ENCODE assay signal across 8 cellular contexts in the genomic region with DNA sequence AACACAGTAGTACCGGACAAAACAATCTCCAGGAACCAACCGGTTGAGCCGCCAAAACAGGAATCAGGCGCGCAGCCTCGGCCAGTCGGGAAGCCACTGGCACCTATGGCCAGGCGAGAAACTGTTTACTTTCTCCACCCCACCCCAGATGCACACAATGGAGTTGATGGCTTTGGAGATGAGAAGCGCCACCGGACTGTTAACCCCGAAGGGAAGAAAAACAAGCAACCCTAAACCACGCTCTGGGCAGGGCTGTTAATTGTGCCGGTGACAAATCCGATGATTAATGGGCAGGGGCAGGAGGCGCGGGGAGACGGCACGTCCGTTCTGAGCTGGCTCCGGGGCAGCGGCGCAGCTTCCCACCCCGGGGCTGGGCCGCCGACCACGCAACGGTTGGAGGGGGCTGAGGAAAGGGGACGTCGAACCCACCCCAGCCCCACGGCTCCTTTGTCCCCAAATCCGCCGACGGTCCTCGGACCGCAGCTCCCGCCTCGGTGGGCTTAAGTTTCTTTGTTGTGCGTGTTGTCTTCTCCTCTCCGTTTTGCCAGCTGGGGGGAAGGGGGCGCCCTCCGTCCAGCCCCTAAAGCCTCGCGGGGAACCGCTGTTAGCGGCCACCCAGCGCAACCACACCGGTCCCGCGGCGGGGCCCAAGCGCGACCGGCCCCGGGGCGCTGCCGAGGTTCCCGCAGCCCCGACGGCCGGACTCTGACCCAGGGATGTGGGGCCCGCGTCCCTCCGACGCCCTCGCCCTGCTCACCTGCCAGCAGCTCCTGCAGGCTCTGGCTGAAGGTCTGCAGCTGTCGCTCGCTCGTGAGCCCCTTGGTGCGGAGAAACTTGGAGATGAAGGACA. TPM values are rescaled to one million over a fixed set of nuclear protein-coding genes. Genes with fewer than 3 reads are reported as not detected.
DNase-seq lines count a peak whose midpoint lies in the region; ATAC-seq, FAIRE-seq and TF ChIP-seq lines count a peak whose summit lies in the region.

No MANE protein-coding gene starts in this region.

- ATAC-seq in activated CD8-positive, alpha-beta T cell treated with anti-CD3 and anti-CD28 coated beads for 36 hours: peak; percentile 0
- ATAC-seq in effector memory CD8-positive, alpha-beta T cell (replicated peaks): peak; percentile 1

- TF ChIP-seq POLR2A in H54 (IDR thresholded peaks at IDR 0.05; ENCODE audit: low read depth, low read length): peak; percentile 32; the same call in 1 of the 2 replicates

- peaks cover 16% of the 10 kb centered on the region for H3K4me1 ChIP-seq in CD8-positive, alpha-beta memory T cell (ENCODE audit: insufficient read depth, low read length)

- H3K27ac ChIP-seq in CD8-positive, alpha-beta memory T cell (ENCODE audit: low read depth, low read length): peak overlapping the region; percentile 98

- intact Hi-C loops in activated CD8-positive, alpha-beta T cell treated with anti-CD3 and anti-CD28 coated beads for 36 hours (cut with micrococcal nuclease): loop anchor here (2.0 to 5.0 kb wide), 5 partner anchors 42 to 763 kb away; no protein-coding TSS in a partner anchor

- peaks cover 0 to 8% (median 2%) of the 10 kb centered on the region in 5 donors for H3K9me3 Mint-ChIP-seq in CD8-positive, alpha-beta memory T cell
- H3K9me3 Mint-ChIP-seq in activated CD8-positive, alpha-beta T cell treated with anti-CD3 and anti-CD28 coated beads for 36 hours: no peaks in the 10 kb centered on the region
- H3K9me3 Mint-ChIP-seq in effector memory CD8-positive, alpha-beta T cell: no peaks in the 10 kb centered on the region
- no peaks in the 10 kb centered on the region for H3K9me3 Mint-ChIP-seq in mesothelial cell of epicardium

- CTCF ChIA-PET in CD8-positive, alpha-beta memory T cell (lab: Charles Lee): interaction anchor here (0.8 to 5.1 kb wide), 32 partner anchors 10 to 763 kb away, joined by 3 to 33 read pairs (median 5); no protein-coding TSS in a partner anchor
- CTCF ChIA-PET in activated CD8-positive, alpha-beta T cell treated with anti-CD3 and anti-CD28 coated beads for 36 hours (lab: Charles Lee): interaction anchor here (0.6 to 4.1 kb wide), 22 partner anchors 8 to 763 kb away, joined by 3 to 20 read pairs (median 4); no protein-coding TSS in a partner anchor

- H3K36me3 Mint-ChIP-seq in CD8-positive, alpha-beta memory T cell: peaks cover 40 to 72% (median 59%) of the 10 kb centered on the region in 3 donors
- peaks cover 79% of the 10 kb centered on the region for H3K36me3 Mint-ChIP-seq in activated CD8-positive, alpha-beta T cell treated with anti-CD3 and anti-CD28 coated beads for 36 hours (ENCODE audit: low read depth)
- H3K36me3 Mint-ChIP-seq in effector memory CD8-positive, alpha-beta T cell (ENCODE audit: insufficient read depth): peaks cover 73% of the 10 kb centered on the region
- peaks cover 9% of the 10 kb centered on the region for H3K36me3 Mint-ChIP-seq in mesothelial cell of epicardium

- H3K9me3 ChIP-seq in CD8-positive, alpha-beta memory T cell (ENCODE audit: low read length): no peaks in the 10 kb centered on the region

- peak overlapping the region; percentile 95 to 100 (median 99) for H3K27ac Mint-ChIP-seq in CD8-positive, alpha-beta memory T cell
- peak overlapping the region; percentile 94 for H3K27ac Mint-ChIP-seq in activated CD8-positive, alpha-beta T cell treated with anti-CD3 and anti-CD28 coated beads for 36 hours
- peak overlapping the region; percentile 99 to 100 for H3K27ac Mint-ChIP-seq in effector memory CD8-positive, alpha-beta T cell
- H3K27ac Mint-ChIP-seq in mesothelial cell of epicardium: peak overlapping the region; percentile 99

- peaks cover 0 to 14% of the 10 kb centered on the region in 2 donors for H3K27me3 Mint-ChIP-seq in CD8-positive, alpha-beta memory T cell
- no peaks in the 10 kb centered on the region for H3K27me3 Mint-ChIP-seq in activated CD8-positive, alpha-beta T cell treated with anti-CD3 and anti-CD28 coated beads for 36 hours
- H3K27me3 Mint-ChIP-seq in effector memory CD8-positive, alpha-beta T cell: no peaks in the 10 kb centered on the region
- no peaks in the 10 kb centered on the region for H3K27me3 Mint-ChIP-seq in mesothelial cell of epicardium (ENCODE audit: low read depth)

- H3K4me1 Mint-ChIP-seq in CD8-positive, alpha-beta memory T cell: peaks cover 24 to 27% (median 25%) of the 10 kb centered on the region in 3 donors
- H3K4me1 Mint-ChIP-seq in activated CD8-positive, alpha-beta T cell treated with anti-CD3 and anti-CD28 coated beads for 36 hours (ENCODE audit: low read depth): peaks cover 18% of the 10 kb centered on the region
- H3K4me1 Mint-ChIP-seq in effector memory CD8-positive, alpha-beta T cell (ENCODE audit: low read depth in 2 of 2): peaks cover 26 to 29% of the 10 kb centered on the region in 2 donors
- peaks cover 71% of the 10 kb centered on the region for H3K4me1 Mint-ChIP-seq in mesothelial cell of epicardium

- H3K27me3 ChIP-seq in CD8-positive, alpha-beta memory T cell (ENCODE audit: insufficient read depth, low read length, poor library complexity, severe bottlenecking): no peaks in the 10 kb centered on the region

- POLR2A ChIA-PET in CD8-positive, alpha-beta memory T cell (lab: Charles Lee): interaction anchor here (0.9 to 5.9 kb wide), 28 partner anchors 8 to 784 kb away, joined by 3 to 78 read pairs (median 12); a partner anchor contains a TSS
- POLR2A ChIA-PET in activated CD8-positive, alpha-beta T cell treated with anti-CD3 and anti-CD28 coated beads for 36 hours (lab: Charles Lee): interaction anchor here (0.6 to 6.5 kb wide), 57 partner anchors 9 to 762 kb away, joined by 3 to 105 read pairs (median 5); no protein-coding TSS in a partner anchor

- no peak for TF ChIP-seq CTCF in activated CD8-positive, alpha-beta T cell treated with anti-CD3 and anti-CD28 coated beads for 36 hours (IDR thresholded peaks at IDR 0.05)
- TF ChIP-seq CTCF in mesothelial cell of epicardium (IDR thresholded peaks at IDR 0.05; ENCODE audit: unreplicated experiment): no peak

- peak overlapping the region; percentile 98 for H3K4me3 ChIP-seq in CD8-positive, alpha-beta memory T cell (ENCODE audit: low read length)

- H3K36me3 ChIP-seq in CD8-positive, alpha-beta memory T cell (ENCODE audit: insufficient read depth, low read length): peaks cover 52% of the 10 kb centered on the region

- peak overlapping the region; percentile 95 to 100 (median 100) for H3K4me3 Mint-ChIP-seq in CD8-positive, alpha-beta memory T cell
- peak overlapping the region; percentile 97 for H3K4me3 Mint-ChIP-seq in activated CD8-positive, alpha-beta T cell treated with anti-CD3 and anti-CD28 coated beads for 36 hours
- H3K4me3 Mint-ChIP-seq in effector memory CD8-positive, alpha-beta T cell: peak overlapping the region; percentile 98 to 99
- peak overlapping the region; percentile 99 for H3K4me3 Mint-ChIP-seq in mesothelial cell of epicardium

- peak in 4 of 5 donors; percentile 21 to 66 (median 46) for DNase-seq in CD8-positive, alpha-beta memory T cell
- DNase-seq in H54 (ENCODE audit: insufficient read length, low spot score) (no peak), NCI-H460 (ENCODE audit: extremely low read depth, low read depth) (peak; percentile 83), mesothelial cell of epicardium (ENCODE audit: low spot score in 2 of 2, unreplicated experiment in 2 of 2) (peak; percentile 30 to 66), SKM-1 treated with dmso at 0.1 percent for 144 hours (lab: John Stamatoyannopoulos, UW; ENCODE audit: unreplicated experiment) (no peak)
- peak; percentile 62 for DNase-seq in activated CD8-positive, alpha-beta T cell treated with anti-CD3 and anti-CD28 coated beads for 36 hours
- DNase-seq in effector memory CD8-positive, alpha-beta T cell: peak; percentile 45 to 59 (median 48)
- DNase-seq in stimulated activated CD8-positive, alpha-beta memory T cell treated with anti-CD3 and anti-CD28 coated beads, Interleukin-15, amount 100 ng/mL, for 24 hours (ENCODE audit: low read depth): peak; percentile 14

- peak; percentile 52 for FAIRE-seq in H54 (lab: Jason Lieb, UNC)

RNA-seq across cellular contexts. Expression of a gene that starts 0.8 kb away (rescaled TPM):
- 100 to 1,000 TPM in 1 of 2 experiments, 10 to 100 TPM in 1; 98.3 to 103 TPM for total RNA-seq in CD8-positive, alpha-beta memory T cell
- polyA plus RNA-seq in CD8-positive, alpha-beta memory T cell: 748 TPM
- total RNA-seq in NCI-H460 (2014; rRNA removed; shearing (Covaris generic)): 29.5 and 32.6 TPM in 2 replicates
- 2.7 and 3.4 TPM in 2 replicates for polyA plus RNA-seq in NCI-H460 (2014; cell fraction: nucleus; rRNA removed)
- 100 to 1,000 TPM; 197 to 200 TPM for total RNA-seq in activated CD8-positive, alpha-beta T cell treated with anti-CD3 and anti-CD28 coated beads for 36 hours
- total RNA-seq in mesothelial cell of epicardium: 68.1 to 71.5 TPM (median 71.0 TPM) in 3 replicates

Comparison
In these comparisons a context has a peak if more than half of its experiments do, and no peak if none do; other contexts are left out.
1. DNase-seq: peak in CD8-positive, alpha-beta memory T cell (4 of 5), NCI-H460 (single experiment), activated CD8-positive, alpha-beta T cell treated with anti-CD3 and anti-CD28 coated beads for 36 hours (single experiment), effector memory CD8-positive, alpha-beta T cell (3 of 3), mesothelial cell of epicardium (2 of 2) and stimulated activated CD8-positive, alpha-beta memory T cell treated with anti-CD3 and anti-CD28 coated beads, Interleukin-15, amount 100 ng/mL, for 24 hours (single experiment); none in H54 (single experiment) and SKM-1 treated with dmso at 0.1 percent for 144 hours (single experiment).
2. Peak in every context shown above with its lines, with median percentiles within 50 percentile points of each other: H3K27ac Mint-ChIP-seq and H3K4me3 Mint-ChIP-seq.